In genomic region chr13:30388401-30389283, GRCh38 we compare ENCODE assay signal across 12 cellular contexts. TPM values are rescaled to one million over a fixed set of nuclear protein-coding genes. Genes with fewer than 3 reads are reported as not detected.
A peak's percentile ranks its signal among the peaks of the same experiment; 100 is the strongest.
DNase-seq lines count a peak whose midpoint lies in the region; ATAC-seq and TF ChIP-seq lines count a peak whose summit lies in the region.
"Had no signal": no experiment of that assay in that cellular context is flagged by ENCODE, and none has a peak within 500 bp of the region (broad histone marks: within the 10 kb centered on the region; RNA-seq: fewer than 3 reads in every experiment).

No MANE protein-coding gene starts in this region.

- DNase-seq in KBM-7 (peak; percentile 53), SHP77 treated with DMSO at 0.1 percent for 48 hours (lab: John Stamatoyannopoulos, UW) (no peak), NCI-H1092 treated with DMSO at 0.1 percent for 48 hours (lab: John Stamatoyannopoulos, UW) (no peak)
- no peak for DNase-seq in central memory CD8-positive, alpha-beta T cell (ENCODE audit: low spot score in 2 of 2)
- peak in 1 of 10 donors; percentile 15 for DNase-seq in naive thymus-derived CD8-positive, alpha-beta T cell
- DNase-seq in stimulated activated CD8-positive, alpha-beta memory T cell treated with anti-CD3 and anti-CD28 coated beads, Interleukin-4, amount 100 ng/mL, for 48 hours, result no peak
- DNase-seq: kidney glomerular epithelial cell; stimulated activated CD4-positive, alpha-beta T cell treated with anti-CD3 and anti-CD28 coated beads, Interleukin-4, amount 100 ng/mL, for 1 hour had no signal

- peaks cover 2% of the 10 kb centered on the region for H3K36me3 Mint-ChIP-seq in central memory CD8-positive, alpha-beta T cell (ENCODE audit: insufficient read depth)
- H3K36me3 Mint-ChIP-seq in naive thymus-derived CD8-positive, alpha-beta T cell, result no peaks in the 10 kb centered on the region

- H3K27ac Mint-ChIP-seq in central memory CD8-positive, alpha-beta T cell (ENCODE audit: low read depth), result peak overlapping the region; percentile 18
- peak overlapping the region; percentile 75 to 94 (median 89) for H3K27ac Mint-ChIP-seq in naive thymus-derived CD8-positive, alpha-beta T cell

- POLR2A ChIA-PET in naive thymus-derived CD8-positive, alpha-beta T cell (lab: Charles Lee), result interaction anchor here (0.5 to 3.7 kb wide), 11 partner anchors 8 to 76 kb away, joined by 3 to 33 read pairs (median 4); no protein-coding TSS in a partner anchor

- in situ Hi-C loops in KBM-7 (cut with MboI; ENCODE audit: low pct_unique_long_range_greater_than_20kb, low sequenced_read_pairs), result no loop called here

- no peaks in the 10 kb centered on the region for H3K9me3 Mint-ChIP-seq in central memory CD8-positive, alpha-beta T cell
- no peaks in the 10 kb centered on the region for H3K9me3 Mint-ChIP-seq in naive thymus-derived CD8-positive, alpha-beta T cell

- TF ChIP-seq CTCF in C4-2B (conservative IDR thresholded peaks at IDR 0.05), result no peak

- no peak for ATAC-seq in central memory CD8-positive, alpha-beta T cell (replicated peaks; ENCODE audit: extremely low read depth, poor library complexity, severe bottlenecking)
- no peak for ATAC-seq in naive thymus-derived CD8-positive, alpha-beta T cell
- ATAC-seq in HG02642 (IDR thresholded peaks at IDR 0.05; ENCODE audit: poor library complexity, unreplicated experiment), result no peak
- ATAC-seq: SK-N-SH treated with all-trans-retinoic acid at 6 μM for 48 hours had no signal

- H3K4me3 Mint-ChIP-seq in central memory CD8-positive, alpha-beta T cell, result peak overlapping the region; percentile 34
- peak overlapping the region; percentile 63 to 85 (median 81) for H3K4me3 Mint-ChIP-seq in naive thymus-derived CD8-positive, alpha-beta T cell

- H3K27me3 Mint-ChIP-seq in central memory CD8-positive, alpha-beta T cell, result no peaks in the 10 kb centered on the region
- no peaks in the 10 kb centered on the region for H3K27me3 Mint-ChIP-seq in naive thymus-derived CD8-positive, alpha-beta T cell

- peak overlapping the region; percentile 10; the same call in 1 of the 2 replicates for H3K27ac ChIP-seq in C4-2B

- H3K4me1 Mint-ChIP-seq in central memory CD8-positive, alpha-beta T cell, result peaks cover 17% of the 10 kb centered on the region
- H3K4me1 Mint-ChIP-seq in naive thymus-derived CD8-positive, alpha-beta T cell, result peaks cover 25 to 59% (median 45%) of the 10 kb centered on the region in 4 donors

RNA-seq across cellular contexts. Expression of gene UBE2L5, which starts 33.7 kb away (rescaled TPM):
- total RNA-seq in naive thymus-derived CD8-positive, alpha-beta T cell, result not detected
- not detected for polyA plus RNA-seq in naive thymus-derived CD8-positive, alpha-beta T cell
- total RNA-seq: astrocyte had no signal
